Comparison of ENCODE assay signal across 8 cellular contexts in the genomic region with DNA sequence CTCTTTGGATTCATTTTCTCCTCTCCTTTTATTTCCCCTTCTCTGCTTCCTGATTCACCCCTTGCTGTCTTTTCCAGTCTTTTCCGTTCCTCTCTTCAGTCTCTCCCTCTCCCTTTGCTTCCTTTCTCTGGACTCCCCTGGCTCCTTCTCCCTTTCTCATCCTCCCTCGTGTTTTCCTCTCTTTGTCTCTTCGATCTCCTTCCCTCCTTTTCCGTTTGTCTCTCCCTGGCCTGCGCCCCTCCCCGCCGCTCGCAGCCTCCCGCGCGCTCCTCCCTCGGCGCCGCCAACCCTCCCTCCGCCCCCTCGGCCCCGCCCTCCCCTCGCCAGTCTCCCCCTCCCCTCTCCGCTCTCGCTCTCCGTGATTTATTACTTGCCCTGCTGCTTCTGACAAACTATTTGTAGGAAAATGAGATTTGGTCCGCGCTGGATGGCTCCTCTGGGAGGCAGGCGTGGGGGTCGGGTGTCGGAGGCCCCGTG. TPM values are rescaled to one million over a fixed set of nuclear protein-coding genes. Genes with fewer than 3 reads are reported as not detected.
DNase-seq lines count a peak whose midpoint lies in the region; ATAC-seq and TF ChIP-seq lines count a peak whose summit lies in the region.

No MANE protein-coding gene starts in this region.

- POLR2A ChIA-PET in activated CD8-positive, alpha-beta T cell treated with anti-CD3 and anti-CD28 coated beads for 36 hours (lab: Charles Lee) = no interaction called here

- peak; percentile 80 for DNase-seq in 8988T
- DNase-seq in GOT3 (lab: John Stamatoyannopoulos, UW) = peak; percentile 35
- peak; percentile 53 for DNase-seq in NCI-H510A (lab: John Stamatoyannopoulos, UW)
- DNase-seq in activated CD8-positive, alpha-beta T cell treated with anti-CD3 and anti-CD28 coated beads for 36 hours = peak; percentile 38
- peak; percentile 71 for DNase-seq in epithelial cell of esophagus (ENCODE audit: low read depth)
- peak in 5 of 6 experiments; percentile 5 to 46 (median 36) for DNase-seq in stimulated activated naive CD4-positive, alpha-beta T cell (lab: John Stamatoyannopoulos, UW)

- no peaks in the 10 kb centered on the region for H3K9me3 ChIP-seq in muscle layer of colon (ENCODE audit: low read length)

- H3K36me3 Mint-ChIP-seq in activated CD8-positive, alpha-beta T cell treated with anti-CD3 and anti-CD28 coated beads for 36 hours (ENCODE audit: low read depth) = no peaks in the 10 kb centered on the region

- no peak overlapping the region for H3K9ac ChIP-seq in muscle layer of colon (ENCODE audit: low read length)

- intact Hi-C loops in activated CD8-positive, alpha-beta T cell treated with anti-CD3 and anti-CD28 coated beads for 36 hours (cut with micrococcal nuclease) = no loop called here

- peaks cover 16% of the 10 kb centered on the region for H3K4me1 Mint-ChIP-seq in activated CD8-positive, alpha-beta T cell treated with anti-CD3 and anti-CD28 coated beads for 36 hours (ENCODE audit: low read depth)

- CTCF ChIA-PET in activated CD8-positive, alpha-beta T cell treated with anti-CD3 and anti-CD28 coated beads for 36 hours (lab: Charles Lee) = no interaction called here

- peaks cover 8% of the 10 kb centered on the region for H3K27me3 Mint-ChIP-seq in activated CD8-positive, alpha-beta T cell treated with anti-CD3 and anti-CD28 coated beads for 36 hours

- H3K4me3 Mint-ChIP-seq in activated CD8-positive, alpha-beta T cell treated with anti-CD3 and anti-CD28 coated beads for 36 hours = peak overlapping the region; percentile 65

- H3K9me3 Mint-ChIP-seq in activated CD8-positive, alpha-beta T cell treated with anti-CD3 and anti-CD28 coated beads for 36 hours = no peaks in the 10 kb centered on the region

- ATAC-seq in activated CD8-positive, alpha-beta T cell treated with anti-CD3 and anti-CD28 coated beads for 36 hours = peak; percentile 79
- no peak for ATAC-seq in GM21526 (IDR thresholded peaks at IDR 0.05; ENCODE audit: low FRiP score, unreplicated experiment)

- H3K27me3 ChIP-seq in muscle layer of colon (ENCODE audit: control insufficient read depth in 1 of 2, insufficient read depth in 2 of 2, low read length in 2 of 2) = no peaks in the 10 kb centered on the region

- peaks cover 4% of the 10 kb centered on the region for H3K4me1 ChIP-seq in muscle layer of colon (ENCODE audit: insufficient read depth, low read length)

- no peak overlapping the region for H3K27ac ChIP-seq in muscle layer of colon (ENCODE audit: low read depth, low read length)

- no peak for TF ChIP-seq CTCF in activated CD8-positive, alpha-beta T cell treated with anti-CD3 and anti-CD28 coated beads for 36 hours (IDR thresholded peaks at IDR 0.05)
- no peak for TF ChIP-seq CTCF in epithelial cell of esophagus (IDR thresholded peaks at IDR 0.05; ENCODE audit: insufficient read depth, low read depth, low read length, missing control alignments)

- H3K4me3 ChIP-seq in epithelial cell of esophagus (ENCODE audit: low read length) = peak overlapping the region; percentile 62
- H3K4me3 ChIP-seq in muscle layer of colon (ENCODE audit: low read depth in 1 of 2, low read length in 2 of 2) = peak overlapping the region; percentile 20 to 49

- no peak overlapping the region for H3K27ac Mint-ChIP-seq in activated CD8-positive, alpha-beta T cell treated with anti-CD3 and anti-CD28 coated beads for 36 hours

- H3K36me3 ChIP-seq in muscle layer of colon (ENCODE audit: insufficient read depth, low read length) = no peaks in the 10 kb centered on the region

RNA-seq across cellular contexts. Expression of gene PAX8, which starts 46.0 kb away (rescaled TPM):
- under 1 TPM; 0.43 to 0.63 TPM for total RNA-seq in activated CD8-positive, alpha-beta T cell treated with anti-CD3 and anti-CD28 coated beads for 36 hours
